17 cellular contexts compared by ENCODE assay signal in the genomic region with DNA sequence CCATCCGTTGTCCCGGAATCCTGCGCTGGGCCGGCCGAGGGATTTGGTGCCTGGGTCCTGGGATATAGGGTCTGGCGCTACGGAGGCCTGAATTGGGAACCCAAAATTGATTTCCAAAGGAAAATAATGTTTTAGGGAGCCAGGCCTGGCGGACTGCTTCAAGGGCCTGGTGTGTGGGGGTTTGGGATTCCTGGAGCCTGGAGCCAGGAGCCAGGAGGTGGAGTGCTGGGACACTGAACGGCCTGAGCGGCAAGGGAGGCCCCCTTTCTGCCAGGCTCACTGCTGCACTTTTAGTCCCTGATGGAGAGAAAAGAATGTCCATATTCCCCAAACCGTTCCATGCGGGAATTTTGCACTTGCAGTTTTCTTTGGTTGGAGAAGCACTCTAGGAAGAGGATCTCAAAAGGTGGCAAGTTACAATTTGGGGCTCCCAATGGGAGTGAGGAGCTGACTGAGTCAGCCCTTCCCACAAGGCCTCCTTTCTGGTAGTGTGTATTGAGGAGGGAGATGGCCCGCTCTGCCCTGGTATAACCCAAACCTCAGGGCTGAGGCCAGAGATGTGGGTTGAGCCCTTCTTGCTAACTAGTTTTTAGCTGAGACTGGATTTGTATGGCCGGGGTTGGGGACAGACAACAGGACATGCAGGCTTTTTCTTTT. TPM values are rescaled to one million over a fixed set of nuclear protein-coding genes. Genes with fewer than 3 reads are reported as not detected.
A peak's percentile ranks its signal among the peaks of the same experiment; 100 is the strongest.
DNase-seq lines count a peak whose midpoint lies in the region; ATAC-seq and TF ChIP-seq lines count a peak whose summit lies in the region.
"Had no signal": no experiment of that assay in that cellular context is flagged by ENCODE, and none has a peak within 500 bp of the region (broad histone marks: within the 10 kb centered on the region; RNA-seq: fewer than 3 reads in every experiment).

No MANE protein-coding gene starts in this region.

- H3K36me3 Mint-ChIP-seq in natural killer cell (no peaks in the 10 kb centered on the region), WTC11 (no peaks in the 10 kb centered on the region)
- H3K36me3 Mint-ChIP-seq in natural killer cell treated with Interleukin-12 subunit alpha and Interleukin-12 subunit beta and Interleukin-15 and Interleukin-18, amount 100 ng/mL, for 72 hours: peaks cover 6% of the 10 kb centered on the region
- H3K36me3 Mint-ChIP-seq in activated T-helper 2 cell treated with anti-CD3 and anti-CD28 coated beads, Interferon-gamma antibody, Interleukin-2, Interleukin-4, amounts not matched to agents 10 μg/mL and 5 μg/mL and 100 μg/mL, durations not matched to agents 14 hours and 24 hours and 36 hours (ENCODE audit: low read depth): no peaks in the 10 kb centered on the region
- H3K36me3 Mint-ChIP-seq: stimulated activated memory B cell treated with anti-CD40 and anti-IgM and Interleukin-4, amounts not matched to agents 10 μg/mL and 1 μg/mL and 100 μg/mL, for 72 hours had no signal

- H3K27ac Mint-ChIP-seq in natural killer cell (no peak overlapping the region), WTC11 (no peak overlapping the region)
- H3K27ac Mint-ChIP-seq in natural killer cell treated with Interleukin-12 subunit alpha and Interleukin-12 subunit beta and Interleukin-15 and Interleukin-18, amount 100 ng/mL, for 72 hours: no peak overlapping the region
- H3K27ac Mint-ChIP-seq in activated T-helper 2 cell treated with anti-CD3 and anti-CD28 coated beads, Interferon-gamma antibody, Interleukin-2, Interleukin-4, amounts not matched to agents 10 μg/mL and 5 μg/mL and 100 μg/mL, durations not matched to agents 14 hours and 24 hours and 36 hours: no peak overlapping the region
- H3K27ac Mint-ChIP-seq: stimulated activated memory B cell treated with anti-CD40 and anti-IgM and Interleukin-4, amounts not matched to agents 10 μg/mL and 1 μg/mL and 100 μg/mL, for 72 hours had no signal

- ATAC-seq in natural killer cell (no peak), WTC11 (no peak)
- no peak for ATAC-seq in natural killer cell treated with Interleukin-12 subunit alpha and Interleukin-12 subunit beta and Interleukin-15 and Interleukin-18, amount 100 ng/mL, for 72 hours
- ATAC-seq: body of pancreas; PC-3; stimulated activated memory B cell treated with anti-CD40 and anti-IgM and Interleukin-4, amounts not matched to agents 10 μg/mL and 1 μg/mL and 100 μg/mL, for 72 hours had no signal

- no peak overlapping the region for H3K27ac ChIP-seq in RWPE1
- H3K27ac ChIP-seq: body of pancreas, upper lobe of left lung had no signal

- H3K9me3 Mint-ChIP-seq in natural killer cell (no peaks in the 10 kb centered on the region), WTC11 (no peaks in the 10 kb centered on the region)
- no peaks in the 10 kb centered on the region for H3K9me3 Mint-ChIP-seq in natural killer cell treated with Interleukin-12 subunit alpha and Interleukin-12 subunit beta and Interleukin-15 and Interleukin-18, amount 100 ng/mL, for 72 hours
- H3K9me3 Mint-ChIP-seq in activated T-helper 2 cell treated with anti-CD3 and anti-CD28 coated beads, Interferon-gamma antibody, Interleukin-2, Interleukin-4, amounts not matched to agents 10 μg/mL and 5 μg/mL and 100 μg/mL, durations not matched to agents 14 hours and 24 hours and 36 hours: no peaks in the 10 kb centered on the region
- H3K9me3 Mint-ChIP-seq: stimulated activated memory B cell treated with anti-CD40 and anti-IgM and Interleukin-4, amounts not matched to agents 10 μg/mL and 1 μg/mL and 100 μg/mL, for 72 hours had no signal

- H3K4me3 Mint-ChIP-seq in natural killer cell: peak overlapping the region; percentile 13
- H3K4me3 Mint-ChIP-seq in natural killer cell treated with Interleukin-12 subunit alpha and Interleukin-12 subunit beta and Interleukin-15 and Interleukin-18, amount 100 ng/mL, for 72 hours: no peak overlapping the region
- H3K4me3 Mint-ChIP-seq in WTC11: peak overlapping the region; percentile 53
- no peak overlapping the region for H3K4me3 Mint-ChIP-seq in activated T-helper 2 cell treated with anti-CD3 and anti-CD28 coated beads, Interferon-gamma antibody, Interleukin-2, Interleukin-4, amounts not matched to agents 10 μg/mL and 5 μg/mL and 100 μg/mL, durations not matched to agents 14 hours and 24 hours and 36 hours (ENCODE audit: low read depth)
- H3K4me3 Mint-ChIP-seq: stimulated activated memory B cell treated with anti-CD40 and anti-IgM and Interleukin-4, amounts not matched to agents 10 μg/mL and 1 μg/mL and 100 μg/mL, for 72 hours had no signal

- intact Hi-C loops in natural killer cell (cut with micrococcal nuclease): no loop called here
- intact Hi-C loops in activated T-helper 2 cell treated with anti-CD3 and anti-CD28 coated beads, Interferon-gamma antibody, Interleukin-2, Interleukin-4, amounts not matched to agents 10 μg/mL and 5 μg/mL and 100 μg/mL, durations not matched to agents 14 hours and 24 hours and 36 hours (cut with micrococcal nuclease): loop anchor here (2.0 kb wide), 1 partner anchor 61 kb away; no protein-coding TSS in a partner anchor

- POLR2A ChIA-PET in WTC11 (lab: Charles Lee): no interaction called here
- POLR2A ChIA-PET in RWPE1 (lab: Yijun Ruan, JAX; ENCODE audit: low non-redundant PET): no interaction called here

- CTCF ChIA-PET in WTC11 (lab: Charles Lee) (interaction anchor here (0.9 to 6.0 kb wide), 12 partner anchors 17 to 166 kb away, joined by 3 to 47 read pairs (median 4); no protein-coding TSS in a partner anchor), RWPE1 (lab: Yijun Ruan, JAX) (interaction anchor here (0.6 to 1.9 kb wide), 3 partner anchors 74 to 196 kb away, joined by 3 to 11 read pairs (median 4); no protein-coding TSS in a partner anchor)

- DNase-seq in natural killer cell: no peak
- DNase-seq in natural killer cell treated with Interleukin-12 subunit alpha and Interleukin-12 subunit beta and Interleukin-15 and Interleukin-18, amount 100 ng/mL, for 72 hours (ENCODE audit: low spot score): no peak
- DNase-seq in WTC11 (ENCODE audit: low spot score): peak; percentile 36
- DNase-seq in left kidney (ENCODE audit: low read depth, low spot score): peak; percentile 77
- no peak for DNase-seq in foreskin melanocyte
- DNase-seq in activated T-helper 2 cell treated with anti-CD3 and anti-CD28 coated beads, Interferon-gamma antibody, Interleukin-2, Interleukin-4, amounts not matched to agents 10 μg/mL and 5 μg/mL and 100 μg/mL, durations not matched to agents 14 hours and 24 hours and 36 hours (ENCODE audit: low spot score): no peak
- DNase-seq in cerebellar cortex (ENCODE audit: low spot score): no peak
- no peak for DNase-seq in RWPE1 (ENCODE audit: low spot score)
- DNase-seq: DND-41; effector CD8-positive, alpha-beta T cell; Karpas-422; NCI-H1436 treated with DMSO at 0.1 percent for 48 hours; PC-3 had no signal

- peaks cover 13 to 30% of the 10 kb centered on the region in 2 donors for H3K4me1 Mint-ChIP-seq in natural killer cell
- peaks cover 11 to 21% of the 10 kb centered on the region in 2 donors for H3K4me1 Mint-ChIP-seq in natural killer cell treated with Interleukin-12 subunit alpha and Interleukin-12 subunit beta and Interleukin-15 and Interleukin-18, amount 100 ng/mL, for 72 hours (ENCODE audit: low read depth in 2 of 2)
- H3K4me1 Mint-ChIP-seq in WTC11: peaks cover 63% of the 10 kb centered on the region
- H3K4me1 Mint-ChIP-seq in activated T-helper 2 cell treated with anti-CD3 and anti-CD28 coated beads, Interferon-gamma antibody, Interleukin-2, Interleukin-4, amounts not matched to agents 10 μg/mL and 5 μg/mL and 100 μg/mL, durations not matched to agents 14 hours and 24 hours and 36 hours (ENCODE audit: low read depth): peaks cover 11% of the 10 kb centered on the region

- TF ChIP-seq CTCF in natural killer cell (IDR thresholded peaks at IDR 0.05): no peak
- no peak for TF ChIP-seq CTCF in WTC11 (IDR thresholded peaks at IDR 0.05)
- TF ChIP-seq CTCF in RWPE1 (conservative IDR thresholded peaks at IDR 0.05; ENCODE audit: low read depth): no peak

- peaks cover 60 to 61% of the 10 kb centered on the region in 2 donors for H3K27me3 Mint-ChIP-seq in natural killer cell (ENCODE audit: low read depth in 2 of 2)
- peaks cover 46 to 52% of the 10 kb centered on the region in 2 donors for H3K27me3 Mint-ChIP-seq in natural killer cell treated with Interleukin-12 subunit alpha and Interleukin-12 subunit beta and Interleukin-15 and Interleukin-18, amount 100 ng/mL, for 72 hours
- H3K27me3 Mint-ChIP-seq in WTC11 (ENCODE audit: low read depth): peaks cover 94% of the 10 kb centered on the region
- peaks cover 74% of the 10 kb centered on the region for H3K27me3 Mint-ChIP-seq in activated T-helper 2 cell treated with anti-CD3 and anti-CD28 coated beads, Interferon-gamma antibody, Interleukin-2, Interleukin-4, amounts not matched to agents 10 μg/mL and 5 μg/mL and 100 μg/mL, durations not matched to agents 14 hours and 24 hours and 36 hours (ENCODE audit: low read depth)

TF ChIP-seq in WTC11, 78 proteins besides CTCF, POLR2A, EP300 and RAD21 (continues in another document):
- TF ChIP-seq, protein P1, sequence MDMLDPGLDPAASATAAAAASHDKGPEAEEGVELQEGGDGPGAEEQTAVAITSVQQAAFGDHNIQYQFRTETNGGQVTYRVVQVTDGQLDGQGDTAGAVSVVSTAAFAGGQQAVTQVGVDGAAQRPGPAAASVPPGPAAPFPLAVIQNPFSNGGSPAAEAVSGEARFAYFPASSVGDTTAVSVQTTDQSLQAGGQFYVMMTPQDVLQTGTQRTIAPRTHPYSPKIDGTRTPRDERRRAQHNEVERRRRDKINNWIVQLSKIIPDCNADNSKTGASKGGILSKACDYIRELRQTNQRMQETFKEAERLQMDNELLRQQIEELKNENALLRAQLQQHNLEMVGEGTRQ (CRISPR knock-in tag; IDR thresholded peaks at IDR 0.05): no peak

RNA-seq across cellular contexts. Expression of a gene that starts 2.2 kb away (rescaled TPM):
- total RNA-seq in natural killer cell (not detected), WTC11 (2021) (4.6 to 12.4 TPM (median 5.1 TPM) in 3 replicates)
- total RNA-seq in natural killer cell treated with Interleukin-12 subunit alpha and Interleukin-12 subunit beta and Interleukin-15 and Interleukin-18, amount 100 ng/mL, for 72 hours: not detected
- not detected in 2 replicates for total RNA-seq in activated T-helper 2 cell treated with anti-CD3 and anti-CD28 coated beads, Interferon-gamma antibody, Interleukin-2, Interleukin-4, amounts not matched to agents 10 μg/mL and 5 μg/mL and 100 μg/mL, durations not matched to agents 14 hours and 24 hours and 36 hours
- total RNA-seq: lung microvascular endothelial cell had no signal

Comparison
In these comparisons a context has a peak if more than half of its experiments do, and no peak if none do; other contexts are left out.
1. H3K4me3 Mint-ChIP-seq: peak in natural killer cell (single experiment) and WTC11 (single experiment); none in natural killer cell treated with Interleukin-12 subunit alpha and Interleukin-12 subunit beta and Interleukin-15 and Interleukin-18, amount 100 ng/mL, for 72 hours (single experiment) and activated T-helper 2 cell treated with anti-CD3 and anti-CD28 coated beads, Interferon-gamma antibody, Interleukin-2, Interleukin-4, amounts not matched to agents 10 μg/mL and 5 μg/mL and 100 μg/mL, durations not matched to agents 14 hours and 24 hours and 36 hours (single experiment).
2. DNase-seq: peak in WTC11 (single experiment) and left kidney (single experiment); none in natural killer cell (single experiment), natural killer cell treated with Interleukin-12 subunit alpha and Interleukin-12 subunit beta and Interleukin-15 and Interleukin-18, amount 100 ng/mL, for 72 hours (single experiment), foreskin melanocyte (single experiment), activated T-helper 2 cell treated with anti-CD3 and anti-CD28 coated beads, Interferon-gamma antibody, Interleukin-2, Interleukin-4, amounts not matched to agents 10 μg/mL and 5 μg/mL and 100 μg/mL, durations not matched to agents 14 hours and 24 hours and 36 hours (single experiment), cerebellar cortex (single experiment) and RWPE1 (single experiment).